In the genomic region with DNA sequence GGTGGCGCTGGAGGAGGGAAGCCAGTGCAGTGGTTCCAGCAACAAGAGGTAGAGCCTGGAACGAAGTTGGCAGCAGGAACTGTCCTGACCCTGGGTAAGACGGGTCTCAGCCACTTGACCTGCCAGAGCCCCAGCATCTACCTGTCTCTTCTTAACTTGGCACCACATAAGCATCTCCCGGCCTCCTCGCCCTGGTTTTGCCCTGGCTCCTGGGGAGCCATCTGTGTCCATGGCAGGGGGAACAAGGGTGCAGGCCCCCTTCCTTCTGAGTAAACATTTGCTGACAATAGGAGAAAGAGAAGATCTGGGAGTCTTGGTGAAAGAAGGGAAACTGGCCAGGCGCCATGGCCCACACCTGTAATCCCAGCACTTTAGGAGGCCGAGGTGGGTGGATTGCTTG, we compare ENCODE assay signal across 18 cellular contexts. TPM values are rescaled to one million over a fixed set of nuclear protein-coding genes. Genes with fewer than 3 reads are reported as not detected.
DNase-seq lines count a peak whose midpoint lies in the region; ATAC-seq and TF ChIP-seq lines count a peak whose summit lies in the region.
"Had no signal": no experiment of that assay in that cellular context is flagged by ENCODE, and none has a peak within 500 bp of the region (broad histone marks: within the 10 kb centered on the region; RNA-seq: fewer than 3 reads in every experiment).

No MANE protein-coding gene starts in this region.

- no peaks in the 10 kb centered on the region for H3K4me1 Mint-ChIP-seq in activated CD8-positive, alpha-beta memory T cell treated with anti-CD3 and anti-CD28 coated beads, Interleukin-2, amount 10 ng/mL, durations not matched to agents 7 days and 5 days
- H3K4me1 Mint-ChIP-seq in endodermal cell, result peaks cover 26% of the 10 kb centered on the region

- intact Hi-C loops in sciatic nerve (cut with DNase I), result no loop called here
- intact Hi-C loops in PC-3 (cut with micrococcal nuclease), result no loop called here

- H3K4me2 ChIP-seq in PC-3 (ENCODE audit: low read length), result no peak overlapping the region

- CTCF ChIA-PET in activated CD8-positive, alpha-beta memory T cell treated with anti-CD3 and anti-CD28 coated beads, Interleukin-2, amount 10 ng/mL, durations not matched to agents 7 days and 5 days (lab: Charles Lee), result interaction anchor here (0.8 kb wide), 1 partner anchor 10 kb away, joined by 3 read pairs; no protein-coding TSS in a partner anchor
- CTCF ChIA-PET in PC-3 (lab: Charles Lee), result no interaction called here

- BruUV-seq in PC-3 (replicated peaks; lab: Mats Ljungman, UMichigan), result no TSS peak

- no peak overlapping the region for H3K27ac ChIP-seq in endodermal cell (ENCODE audit: low read depth, low read length)
- no peak overlapping the region for H3K27ac ChIP-seq in PC-3 (ENCODE audit: low read length)
- H3K27ac ChIP-seq: BLaER1 treated with 17β-estradiol and CSF1 and Interleukin-3, amounts not matched to agents 10 nM and 100 nM had no signal

- H3K36me3 Mint-ChIP-seq in activated CD8-positive, alpha-beta memory T cell treated with anti-CD3 and anti-CD28 coated beads, Interleukin-2, amount 10 ng/mL, durations not matched to agents 7 days and 5 days, result no peaks in the 10 kb centered on the region
- H3K36me3 Mint-ChIP-seq in endodermal cell (ENCODE audit: low read depth), result no peaks in the 10 kb centered on the region

- POLR2A ChIA-PET in PC-3 (lab: Charles Lee; ENCODE audit: unreplicated experiment), result no interaction called here

- no peaks in the 10 kb centered on the region for H3K9me2 ChIP-seq in PC-3 (replicated peaks; ENCODE audit: low read length)

- no peaks in the 10 kb centered on the region for H3K9me3 Mint-ChIP-seq in activated CD8-positive, alpha-beta memory T cell treated with anti-CD3 and anti-CD28 coated beads, Interleukin-2, amount 10 ng/mL, durations not matched to agents 7 days and 5 days (ENCODE audit: low read depth)
- no peaks in the 10 kb centered on the region for H3K9me3 Mint-ChIP-seq in endodermal cell

- no peaks in the 10 kb centered on the region for H3K27me3 Mint-ChIP-seq in activated CD8-positive, alpha-beta memory T cell treated with anti-CD3 and anti-CD28 coated beads, Interleukin-2, amount 10 ng/mL, durations not matched to agents 7 days and 5 days
- peaks cover 3% of the 10 kb centered on the region for H3K27me3 Mint-ChIP-seq in endodermal cell (ENCODE audit: insufficient read depth)

- H3K4me3 ChIP-seq in endodermal cell (ENCODE audit: low read length) (no peak overlapping the region), PC-3 (ENCODE audit: low read length) (no peak overlapping the region)
- H3K4me3 ChIP-seq: BLaER1 treated with 17β-estradiol and CSF1 and Interleukin-3, amounts not matched to agents 10 nM and 100 nM had no signal

- peak; percentile 45 for DNase-seq in activated CD8-positive, alpha-beta memory T cell treated with anti-CD3 and anti-CD28 coated beads for 24 hours
- DNase-seq in activated CD8-positive, alpha-beta memory T cell treated with anti-CD3 and anti-CD28 coated beads, Interleukin-2, amount 10 ng/mL, durations not matched to agents 7 days and 5 days, result no peak
- DNase-seq in D341Med (ENCODE audit: low spot score), result peak; percentile 3
- peak; percentile 30 for DNase-seq in endodermal cell
- peak; percentile 42 for DNase-seq in sciatic nerve (ENCODE audit: low spot score)
- DNase-seq in PC-3, result no peak
- DNase-seq in medulla oblongata (ENCODE audit: extremely low spot score), result no peak
- DNase-seq: GDM1, KBM-7, MV-4-11, NCI-H1417, NCI-H2029, NCI-H2171, NCI-H510A, SIG-M5 had no signal

- H3K27me3 ChIP-seq in endodermal cell (ENCODE audit: control insufficient read depth, insufficient read depth, low read length, poor library complexity, severe bottlenecking) (no peaks in the 10 kb centered on the region), PC-3 (ENCODE audit: low read length) (no peaks in the 10 kb centered on the region)
- H3K27me3 ChIP-seq: BLaER1 treated with 17β-estradiol and CSF1 and Interleukin-3, amounts not matched to agents 10 nM and 100 nM had no signal

- no peaks in the 10 kb centered on the region for H3K9me3 ChIP-seq in endodermal cell (ENCODE audit: control insufficient read depth, low read length)
- H3K9me3 ChIP-seq in PC-3 (ENCODE audit: low read length), result no peaks in the 10 kb centered on the region
- H3K9me3 ChIP-seq: BLaER1 treated with 17β-estradiol and CSF1 and Interleukin-3, amounts not matched to agents 10 nM and 100 nM had no signal

- no peak overlapping the region for H3K27ac Mint-ChIP-seq in activated CD8-positive, alpha-beta memory T cell treated with anti-CD3 and anti-CD28 coated beads, Interleukin-2, amount 10 ng/mL, durations not matched to agents 7 days and 5 days
- H3K27ac Mint-ChIP-seq in endodermal cell, result no peak overlapping the region

- H3K36me3 ChIP-seq in endodermal cell (ENCODE audit: control insufficient read depth, insufficient read depth, low read length) (no peaks in the 10 kb centered on the region), PC-3 (ENCODE audit: low read depth, low read length) (peaks cover 48% of the 10 kb centered on the region)
- H3K36me3 ChIP-seq: BLaER1 treated with 17β-estradiol and CSF1 and Interleukin-3, amounts not matched to agents 10 nM and 100 nM had no signal

- TF ChIP-seq CTCF in endodermal cell (conservative IDR thresholded peaks at IDR 0.05), result no peak
- TF ChIP-seq CTCF in PC-3 (conservative IDR thresholded peaks at IDR 0.05; ENCODE audit: low read depth, low read length), result no peak

- no peak overlapping the region for H2AFZ ChIP-seq in PC-3 (ENCODE audit: low read length)

- no peak for ATAC-seq in activated CD8-positive, alpha-beta memory T cell treated with anti-CD3 and anti-CD28 coated beads, Interleukin-2, amount 10 ng/mL, durations not matched to agents 7 days and 5 days
- no peak for ATAC-seq in sciatic nerve
- no peak for ATAC-seq in PC-3
- ATAC-seq in GM21423 (IDR thresholded peaks at IDR 0.05; ENCODE audit: unreplicated experiment), result no peak

- no peak overlapping the region for H3K4me3 Mint-ChIP-seq in activated CD8-positive, alpha-beta memory T cell treated with anti-CD3 and anti-CD28 coated beads, Interleukin-2, amount 10 ng/mL, durations not matched to agents 7 days and 5 days
- H3K4me3 Mint-ChIP-seq in endodermal cell, result no peak overlapping the region

- H3K9ac ChIP-seq in endodermal cell (ENCODE audit: extremely low read depth, low read length, poor library complexity, severe bottlenecking) (no peak overlapping the region), PC-3 (ENCODE audit: low read length) (no peak overlapping the region)
- H3K9ac ChIP-seq: BLaER1 treated with 17β-estradiol and CSF1 and Interleukin-3, amounts not matched to agents 10 nM and 100 nM had no signal

- H3F3A ChIP-seq in PC-3 (ENCODE audit: low read length, unreplicated experiment), result no peaks in the 10 kb centered on the region

- no peaks in the 10 kb centered on the region for H4K20me1 ChIP-seq in PC-3 (ENCODE audit: low read length)
- H4K20me1 ChIP-seq: BLaER1 treated with 17β-estradiol and CSF1 and Interleukin-3, amounts not matched to agents 10 nM and 100 nM had no signal

- peaks cover 8% of the 10 kb centered on the region for H3K4me1 ChIP-seq in endodermal cell (ENCODE audit: control insufficient read depth, insufficient read depth, low read length)
- peaks cover 21% of the 10 kb centered on the region for H3K4me1 ChIP-seq in PC-3 (ENCODE audit: insufficient read depth, low read length)

- WGBS in endodermal cell (ENCODE audit: insufficient coverage in 1 of 2, insufficient read length in 1 of 2), 2 experiments, result 90% methylated on average over 7 of the region's 7 CpGs; no CpG with 5 or more reads in 1 of the 2 experiments

- peaks cover 32% of the 10 kb centered on the region for H3K79me2 ChIP-seq in PC-3 (ENCODE audit: low read length)

RNA-seq across cellular contexts. Expression of gene P2RY2, which starts 12.8 kb away (rescaled TPM):
- not detected for total RNA-seq in activated CD8-positive, alpha-beta memory T cell treated with anti-CD3 and anti-CD28 coated beads, Interleukin-2, amount 10 ng/mL, durations not matched to agents 7 days and 5 days
- total RNA-seq in endodermal cell, result under 1 TPM; 0.60 to 0.62 TPM
- polyA plus RNA-seq in endodermal cell (2013, experiment 1 of 2), result 0.25 TPM
- 0.54 TPM for polyA plus RNA-seq in endodermal cell (2013, experiment 2 of 2)
- total RNA-seq in sciatic nerve, result 12.3 TPM
- 54.8 and 72.9 TPM in 2 replicates for total RNA-seq in PC-3 (2014; rRNA removed)

RNA-seq across cellular contexts. Expression of gene P2RY6, which starts 41.2 kb away (rescaled TPM):
- not detected for total RNA-seq in activated CD8-positive, alpha-beta memory T cell treated with anti-CD3 and anti-CD28 coated beads, Interleukin-2, amount 10 ng/mL, durations not matched to agents 7 days and 5 days
- total RNA-seq in endodermal cell, result under 1 TPM; 0.31 to 0.37 TPM
- 0.11 TPM for polyA plus RNA-seq in endodermal cell (2013, experiment 1 of 2)
- polyA plus RNA-seq in endodermal cell (2013, experiment 2 of 2), result not detected
- total RNA-seq in sciatic nerve, result 3.6 TPM
- total RNA-seq in PC-3 (2014; rRNA removed), result 1.6 and 2.0 TPM in 2 replicates
- total RNA-seq: H1 had no signal

Comparison
In these comparisons a context has a peak if more than half of its experiments do, and no peak if none do; other contexts are left out.
1. DNase-seq: peak in activated CD8-positive, alpha-beta memory T cell treated with anti-CD3 and anti-CD28 coated beads for 24 hours (single experiment), D341Med (single experiment), endodermal cell (single experiment) and sciatic nerve (single experiment); none in activated CD8-positive, alpha-beta memory T cell treated with anti-CD3 and anti-CD28 coated beads, Interleukin-2, amount 10 ng/mL, durations not matched to agents 7 days and 5 days (single experiment), PC-3 (single experiment) and medulla oblongata (single experiment).